Comparison of ENCODE assay signal across 19 cellular contexts in the genomic region with DNA sequence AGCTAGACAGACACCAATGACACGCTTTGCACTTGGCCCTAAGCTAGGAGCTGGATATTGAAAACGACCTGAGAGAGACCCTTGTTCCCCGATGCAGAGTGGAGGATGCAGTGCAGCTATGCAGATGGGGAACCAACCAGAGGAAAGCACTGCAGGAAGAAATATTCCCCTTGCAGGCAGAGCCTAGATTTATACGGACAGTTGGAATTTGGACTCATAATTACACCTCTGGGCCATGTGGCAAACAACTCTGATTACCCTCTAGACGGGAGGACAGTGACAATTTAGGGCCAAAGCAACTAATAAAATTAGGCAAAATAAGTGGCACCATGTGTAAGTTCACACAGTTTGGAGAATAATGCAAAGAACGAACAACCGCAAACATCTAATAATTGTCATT. TPM values are rescaled to one million over a fixed set of nuclear protein-coding genes. Genes with fewer than 3 reads are reported as not detected.
DNase-seq lines count a peak whose midpoint lies in the region; ATAC-seq, FAIRE-seq and TF ChIP-seq lines count a peak whose summit lies in the region.
"Had no signal": no experiment of that assay in that cellular context is flagged by ENCODE, and none has a peak within 500 bp of the region (broad histone marks: within the 10 kb centered on the region; RNA-seq: fewer than 3 reads in every experiment).

No MANE protein-coding gene starts in this region.

- H3K27ac ChIP-seq in GM23248 = no peak overlapping the region
- H3K27ac ChIP-seq in VCaP = peak overlapping the region; percentile 99
- H3K27ac ChIP-seq in keratinocyte (ENCODE audit: control insufficient read depth, insufficient read depth, low read length) = peak overlapping the region; percentile 91
- H3K27ac ChIP-seq: esophagus muscularis mucosa, heart left ventricle, HL-60, testis had no signal

- H3K9ac ChIP-seq in GM23248 (no peak overlapping the region), keratinocyte (ENCODE audit: control insufficient read depth, extremely low read depth, insufficient read depth, low read length) (peak overlapping the region; percentile 56)

- peak; percentile 56 for FAIRE-seq in keratinocyte (lab: Jason Lieb, UNC)
- FAIRE-seq: islet of Langerhans had no signal

- dilution Hi-C loops in keratinocyte (cut with MboI; ENCODE audit: extremely low pct_ligation_motif_present, low sequenced_read_pairs) = no loop called here

- H3K9me1 ChIP-seq in keratinocyte (ENCODE audit: control insufficient read depth, extremely low read depth, insufficient read depth, low read length) = peaks cover 2% of the 10 kb centered on the region

- DNase-seq in GM23248 (no peak), keratinocyte (ENCODE audit: low read depth, low spot score) (no peak), glomerular visceral epithelial cell (ENCODE audit: extremely low spot score) (no peak), DMS153 treated with DMSO at 0.1 percent for 48 hours (lab: John Stamatoyannopoulos, UW; ENCODE audit: unreplicated experiment) (no peak), NCI-H1694 (lab: John Stamatoyannopoulos, UW) (no peak)
- no peak for DNase-seq in stimulated activated effector memory CD8-positive, alpha-beta T cell treated with anti-CD3 and anti-CD28 coated beads, Interleukin-12 subunit alpha, Interleukin-12 subunit beta, amount 100 ng/mL, for 72 hours (ENCODE audit: low spot score in 2 of 2)
- DNase-seq: activated naive CD8-positive, alpha-beta T cell treated with anti-CD3 and anti-CD28 coated beads, Interleukin-2, amount 10 ng/mL, durations not matched to agents 7 days and 5 days; DMS79; heart left ventricle; NCI-H774; sigmoid colon; testis had no signal

- H3K4me1 ChIP-seq in GM23248 (ENCODE audit: insufficient read depth) (peaks cover 20% of the 10 kb centered on the region), keratinocyte (ENCODE audit: control insufficient read depth, extremely low read depth, insufficient read depth, low read length) (peaks cover 95% of the 10 kb centered on the region)
- H3K4me1 ChIP-seq: testis had no signal

- no peaks in the 10 kb centered on the region for H3K9me2 ChIP-seq in GM23248 (ENCODE audit: insufficient read depth)

- H3K4me2 ChIP-seq in GM23248 (ENCODE audit: unreplicated experiment) (peak overlapping the region; percentile 25), keratinocyte (ENCODE audit: control insufficient read depth, extremely low read depth, insufficient read depth, low read depth, low read length) (peak overlapping the region; percentile 75)

- H2AFZ ChIP-seq in GM23248 = no peak overlapping the region
- no peak overlapping the region for H2AFZ ChIP-seq in keratinocyte (ENCODE audit: control insufficient read depth, low read length)

- H3K27me3 ChIP-seq in GM23248 (replicated peaks; ENCODE audit: insufficient read depth) (no peaks in the 10 kb centered on the region), keratinocyte (ENCODE audit: control insufficient read depth, extremely low read depth, insufficient read depth, low read length) (no peaks in the 10 kb centered on the region)
- H3K27me3 ChIP-seq: esophagus muscularis mucosa, heart left ventricle, Peyer's patch, sigmoid colon, testis had no signal

- WGBS in GM23248 (ENCODE audit: low coverage in 1 of 2, low lambda C conversion rate in 2 of 2, missing lambda C conversion rate in 2 of 2), 2 experiments = 58 to 65% methylated on average over 7 of the region's 7 CpGs

- H3K9me3 Mint-ChIP-seq in stimulated activated effector memory CD8-positive, alpha-beta T cell treated with anti-CD3 and anti-CD28 coated beads, Interleukin-12 subunit alpha, Interleukin-12 subunit beta, amount 100 ng/mL, for 72 hours = no peaks in the 10 kb centered on the region
- H3K9me3 Mint-ChIP-seq: activated CD8-positive, alpha-beta T cell treated with anti-CD3 and anti-CD28 coated beads for 36 hours; activated naive CD8-positive, alpha-beta T cell treated with anti-CD3 and anti-CD28 coated beads, Interleukin-2, amount 10 ng/mL, durations not matched to agents 7 days and 5 days; activated T-cell treated with anti-CD3 and anti-CD28 coated beads, Interleukin-2, amount 50 U/mL, for 4 hours had no signal

- no peak overlapping the region for H3K4me3 ChIP-seq in GM23248
- no peak overlapping the region for H3K4me3 ChIP-seq in keratinocyte (ENCODE audit: control insufficient read depth in 2 of 3, extremely low read depth in 1 of 3, insufficient read depth in 2 of 3, low read depth in 1 of 3, low read length in 3 of 3)
- H3K4me3 ChIP-seq: esophagus muscularis mucosa, heart left ventricle, Peyer's patch, sigmoid colon, testis had no signal

- H3K9me3 ChIP-seq in GM23248 (ENCODE audit: low read depth) (no peaks in the 10 kb centered on the region), keratinocyte (ENCODE audit: control insufficient read depth, low read depth, low read length) (no peaks in the 10 kb centered on the region)
- H3K9me3 ChIP-seq: esophagus muscularis mucosa, heart left ventricle, Peyer's patch, sigmoid colon, testis had no signal

- no peak for ATAC-seq in stimulated activated effector memory CD8-positive, alpha-beta T cell treated with anti-CD3 and anti-CD28 coated beads, Interleukin-12 subunit alpha, Interleukin-12 subunit beta, amount 100 ng/mL, for 72 hours

- H3F3A ChIP-seq in GM23248 (ENCODE audit: insufficient read depth) = peaks cover 39% of the 10 kb centered on the region

- H3K27ac Mint-ChIP-seq in stimulated activated effector memory CD8-positive, alpha-beta T cell treated with anti-CD3 and anti-CD28 coated beads, Interleukin-12 subunit alpha, Interleukin-12 subunit beta, amount 100 ng/mL, for 72 hours = peak overlapping the region; percentile 88
- H3K27ac Mint-ChIP-seq: activated naive CD8-positive, alpha-beta T cell treated with anti-CD3 and anti-CD28 coated beads, Interleukin-2, amount 10 ng/mL, durations not matched to agents 7 days and 5 days had no signal

- TF ChIP-seq CTCF in VCaP (conservative IDR thresholded peaks at IDR 0.05) (no peak), keratinocyte (optimal IDR thresholded peaks at IDR 0.05 in 1 of 3, IDR thresholded peaks at IDR 0.05 in 1 of 3, conservative IDR thresholded peaks at IDR 0.05 in 1 of 3; ENCODE audit: extremely low read depth in 1 of 3, insufficient read depth in 2 of 3, low read length in 3 of 3) (no peak)

- in situ Hi-C loops in GM23248 (cut with MboI) = no loop called here

- peaks cover 45% of the 10 kb centered on the region for H3K4me1 Mint-ChIP-seq in stimulated activated effector memory CD8-positive, alpha-beta T cell treated with anti-CD3 and anti-CD28 coated beads, Interleukin-12 subunit alpha, Interleukin-12 subunit beta, amount 100 ng/mL, for 72 hours

- peaks cover 6% of the 10 kb centered on the region for H3K36me3 Mint-ChIP-seq in stimulated activated effector memory CD8-positive, alpha-beta T cell treated with anti-CD3 and anti-CD28 coated beads, Interleukin-12 subunit alpha, Interleukin-12 subunit beta, amount 100 ng/mL, for 72 hours
- H3K36me3 Mint-ChIP-seq: activated naive CD8-positive, alpha-beta T cell treated with anti-CD3 and anti-CD28 coated beads, Interleukin-2, amount 10 ng/mL, durations not matched to agents 7 days and 5 days had no signal

- H3K4me3 Mint-ChIP-seq in stimulated activated effector memory CD8-positive, alpha-beta T cell treated with anti-CD3 and anti-CD28 coated beads, Interleukin-12 subunit alpha, Interleukin-12 subunit beta, amount 100 ng/mL, for 72 hours = no peak overlapping the region
- H3K4me3 Mint-ChIP-seq: activated CD8-positive, alpha-beta T cell treated with anti-CD3 and anti-CD28 coated beads for 36 hours; activated naive CD8-positive, alpha-beta T cell treated with anti-CD3 and anti-CD28 coated beads, Interleukin-2, amount 10 ng/mL, durations not matched to agents 7 days and 5 days; activated T-cell treated with anti-CD3 and anti-CD28 coated beads, Interleukin-2, amount 50 U/mL, for 4 hours had no signal

- H3K79me2 ChIP-seq in GM23248 (ENCODE audit: insufficient read depth) (peaks cover 91% of the 10 kb centered on the region), keratinocyte (ENCODE audit: control insufficient read depth, insufficient read depth, low read length) (peaks cover 78% of the 10 kb centered on the region)

- no peaks in the 10 kb centered on the region for H3K36me3 ChIP-seq in GM23248 (ENCODE audit: low read depth)
- peaks cover 6 to 35% of the 10 kb centered on the region in 2 experiments for H3K36me3 ChIP-seq in keratinocyte (ENCODE audit: control insufficient read depth in 2 of 2, extremely low read depth in 1 of 2, insufficient read depth in 2 of 2, low read length in 2 of 2)
- H3K36me3 ChIP-seq: esophagus muscularis mucosa, heart left ventricle, Peyer's patch, sigmoid colon had no signal

- H4K20me1 ChIP-seq in GM23248 (ENCODE audit: insufficient read depth) (no peaks in the 10 kb centered on the region; the same call in 1 of the 2 replicates), keratinocyte (ENCODE audit: control insufficient read depth, extremely low read depth, insufficient read depth, low read length) (peaks cover 9% of the 10 kb centered on the region)

RNA-seq across cellular contexts. Expression of gene PMEPA1, which starts 12.3 kb away (rescaled TPM):
- total RNA-seq in GM23248 (2014; rRNA removed; shearing (Covaris generic)) = 6.1 and 6.6 TPM in 2 replicates
- polyA plus RNA-seq in GM23248 (2016; fragmentation: Nextera tagmentation; extraction: Ambion mirVana) (11.8 and 12.5 TPM in 2 replicates), keratinocyte (29.0 to 84.0 TPM (median 50.7 TPM) in 3 replicates)
- polyA plus RNA-seq in keratinocyte (2011; ENCODE audit: low read depth) = 14.2 TPM
- polyA plus RNA-seq in keratinocyte (2011; cell fraction: cytosol; rRNA removed) = 40.6 and 82.2 TPM in 2 replicates
- polyA plus RNA-seq in keratinocyte (2011; cell fraction: nucleus; rRNA removed) = 70.2 and 80.4 TPM in 2 replicates
- polyA plus RNA-seq in keratinocyte (2012; ENCODE audit: low replicate concordance) = 20.6 and 151 TPM in 2 replicates
- 41.7 to 94.9 TPM (median 50.4 TPM) in 3 replicates for polyA minus RNA-seq in keratinocyte
- polyA minus RNA-seq in keratinocyte (2011; cell fraction: cytosol; rRNA and poly(A)+ RNA removed) = 149 TPM
- polyA minus RNA-seq in keratinocyte (2011; cell fraction: nucleus; rRNA and poly(A)+ RNA removed) = 70.1 and 74.7 TPM in 2 replicates
